In genomic region chr3:127819656-127820055, GRCh38 we compare ENCODE assay signal across 13 cellular contexts. TPM values are rescaled to one million over a fixed set of nuclear protein-coding genes. Genes with fewer than 3 reads are reported as not detected.
A peak's percentile ranks its signal among the peaks of the same experiment; 100 is the strongest.
DNase-seq lines count a peak whose midpoint lies in the region; ATAC-seq and TF ChIP-seq lines count a peak whose summit lies in the region.
"Had no signal": no experiment of that assay in that cellular context is flagged by ENCODE, and none has a peak within 500 bp of the region (broad histone marks: within the 10 kb centered on the region; RNA-seq: fewer than 3 reads in every experiment).

No MANE protein-coding gene starts in this region.

- H3K4me1 ChIP-seq in skeletal muscle satellite cell (ENCODE audit: control insufficient read depth, insufficient read depth, low read length) = peaks cover 43% of the 10 kb centered on the region
- peaks cover 9% of the 10 kb centered on the region for H3K4me1 ChIP-seq in testis

- no peaks in the 10 kb centered on the region for H3K9me3 ChIP-seq in skeletal muscle satellite cell (replicated peaks; ENCODE audit: low read length)
- no peaks in the 10 kb centered on the region for H3K9me3 ChIP-seq in testis

- intact Hi-C loops in Calu3 (cut with micrococcal nuclease; ENCODE audit: unreplicated experiment) (loop anchor here (1.0 kb wide), 1 partner anchor 51 kb away; no protein-coding TSS in a partner anchor), testis (cut with DNase I; ENCODE audit: low total_unique reads) (loop anchor here (5.0 kb wide), 1 partner anchor 127 kb away; no protein-coding TSS in a partner anchor)

- no peak overlapping the region for H3K9ac ChIP-seq in skeletal muscle satellite cell (ENCODE audit: low read depth, low read length)

- peak overlapping the region; percentile 94 for H3K27ac Mint-ChIP-seq in Calu3 (ENCODE audit: unreplicated experiment)
- H3K27ac Mint-ChIP-seq in mesothelial cell of epicardium = no peak overlapping the region
- H3K27ac Mint-ChIP-seq: B cell had no signal

- DNase-seq in Calu3 (peak; percentile 40), islet precursor cell (peak; percentile 44), mesothelial cell of epicardium (ENCODE audit: low spot score in 2 of 2, unreplicated experiment in 2 of 2) (no peak), testis (no peak)
- DNase-seq: activated CD4-positive, CD25-positive, alpha-beta regulatory T cell treated with anti-CD3 and anti-CD28 coated beads, Interleukin-2, amount 50 U/mL, for 72 hours; activated T-cell treated with anti-CD3 and anti-CD28 coated beads, Interleukin-2, amount 50 U/mL, for 1 hour; DND-41; NCI-H2171 had no signal

- WGBS in testis, 2 donors = 76 to 100% methylated on average over 2 of the region's 2 CpGs

- no peak for ATAC-seq in GM21825 (IDR thresholded peaks at IDR 0.05; ENCODE audit: unreplicated experiment)
- no peak for ATAC-seq in HG03135 (IDR thresholded peaks at IDR 0.05; ENCODE audit: unreplicated experiment)

- peak overlapping the region; percentile 85 for H3K4me3 Mint-ChIP-seq in Calu3 (ENCODE audit: low read depth, unreplicated experiment)
- H3K4me3 Mint-ChIP-seq in mesothelial cell of epicardium = no peak overlapping the region
- H3K4me3 Mint-ChIP-seq: B cell had no signal

- peak overlapping the region; percentile 100 for H3K4me2 ChIP-seq in skeletal muscle satellite cell (ENCODE audit: low read length)

- H3K27ac ChIP-seq in VCaP (peak overlapping the region; percentile 94), testis (no peak overlapping the region)

- TF ChIP-seq CTCF in Calu3 (IDR thresholded peaks at IDR 0.05; ENCODE audit: unreplicated experiment) = no peak
- no peak for TF ChIP-seq CTCF in VCaP (conservative IDR thresholded peaks at IDR 0.05)
- TF ChIP-seq CTCF in mesothelial cell of epicardium (IDR thresholded peaks at IDR 0.05; ENCODE audit: unreplicated experiment) = no peak
- TF ChIP-seq CTCF in testis (IDR thresholded peaks at IDR 0.05) = no peak

- H3K9me3 Mint-ChIP-seq in Calu3 (ENCODE audit: low read depth, unreplicated experiment) (no peaks in the 10 kb centered on the region), mesothelial cell of epicardium (no peaks in the 10 kb centered on the region)

- peaks cover 94% of the 10 kb centered on the region for H3K4me1 Mint-ChIP-seq in Calu3 (ENCODE audit: low read depth, unreplicated experiment)
- peaks cover 19% of the 10 kb centered on the region for H3K4me1 Mint-ChIP-seq in mesothelial cell of epicardium

- H3K36me3 ChIP-seq in skeletal muscle satellite cell (ENCODE audit: insufficient read depth, low read length) (peaks cover 34% of the 10 kb centered on the region), testis (ENCODE audit: low read depth, missing control alignments) (no peaks in the 10 kb centered on the region)

- no peaks in the 10 kb centered on the region for H3K27me3 ChIP-seq in skeletal muscle satellite cell (ENCODE audit: control insufficient read depth, insufficient read depth, low read length)
- H3K27me3 ChIP-seq in testis = no peaks in the 10 kb centered on the region

- H3K4me3 ChIP-seq in skeletal muscle satellite cell (ENCODE audit: low read length) = no peak overlapping the region
- no peak overlapping the region for H3K4me3 ChIP-seq in testis

- CTCF ChIA-PET in Calu3 (lab: Charles Lee) = interaction anchor here (0.5 to 2.1 kb wide), 4 partner anchors 29 to 1957 kb away, joined by 3 to 9 read pairs (median 4); no protein-coding TSS in a partner anchor

- H3K36me3 Mint-ChIP-seq in Calu3 (ENCODE audit: insufficient read depth, unreplicated experiment) = peaks cover 64% of the 10 kb centered on the region
- H3K36me3 Mint-ChIP-seq in mesothelial cell of epicardium = no peaks in the 10 kb centered on the region

- no peak for TF ChIP-seq POLR2A in testis (IDR thresholded peaks at IDR 0.05)

- BruUV-seq in Calu3 (replicated peaks; lab: Mats Ljungman, UMichigan) = no TSS peak

- H3K27me3 Mint-ChIP-seq in Calu3 (ENCODE audit: unreplicated experiment) (peaks cover 13% of the 10 kb centered on the region), mesothelial cell of epicardium (ENCODE audit: low read depth) (peaks cover 39% of the 10 kb centered on the region)

RNA-seq across cellular contexts. Expression of gene MGLL, which starts 2.7 kb away (rescaled TPM):
- total RNA-seq in Calu3 (2022) (42.4 and 55.2 TPM in 2 replicates), mesothelial cell of epicardium (2.0 to 2.5 TPM (median 2.4 TPM) in 3 replicates), testis (10 to 100 TPM; 18.3 to 19.2 TPM)
- 34.0 and 68.8 TPM in 2 replicates for total RNA-seq in skeletal muscle satellite cell (2012; rRNA removed)
- 26.0 TPM for polyA plus RNA-seq in testis (ENCODE audit: insufficient read depth, low read depth, low replicate concordance)

Comparison
In these comparisons a context has a peak if more than half of its experiments do, and no peak if none do; other contexts are left out.
1. DNase-seq: peak in Calu3 (single experiment) and islet precursor cell (single experiment); none in mesothelial cell of epicardium (0 of 2) and testis (single experiment).